30 cellular contexts compared by ENCODE assay signal in the genomic region with DNA sequence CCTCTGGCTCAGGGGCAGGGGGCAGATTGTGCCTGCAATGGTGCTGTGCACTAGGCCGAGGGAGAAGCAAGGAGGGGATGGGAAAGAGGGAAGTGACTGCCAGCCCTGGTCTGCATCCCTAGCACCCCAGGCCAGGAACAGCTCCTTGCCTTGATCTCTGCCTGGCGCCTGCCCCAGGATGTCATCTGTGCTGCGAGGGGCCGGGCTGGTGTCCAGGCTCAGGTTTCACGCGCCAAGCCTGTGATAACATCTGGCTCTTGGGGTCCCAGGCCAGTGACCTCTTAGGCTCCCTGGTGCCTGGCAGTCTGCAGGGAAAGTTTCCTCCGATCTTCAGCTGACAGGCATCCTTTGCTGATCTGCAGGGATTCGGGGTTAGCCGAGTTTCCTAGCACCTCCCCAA.
DNase-seq lines count a peak whose midpoint lies in the region; ATAC-seq, FAIRE-seq and TF ChIP-seq lines count a peak whose summit lies in the region.
"Had no signal": no experiment of that assay in that cellular context is flagged by ENCODE, and none has a peak within 500 bp of the region (broad histone marks: within the 10 kb centered on the region; RNA-seq: fewer than 3 reads in every experiment).

No MANE protein-coding gene starts in this region.

- H3K4me1 ChIP-seq in BLaER1 treated with 17β-estradiol and CSF1 and Interleukin-3, amounts not matched to agents 10 nM and 100 nM = peaks cover 0 to 24% (median 19%) of the 10 kb centered on the region in 10 experiments; a peak in 16 of 20 replicates
- H3K4me1 ChIP-seq in HEK293 (ENCODE audit: control insufficient read depth, insufficient read depth, low read length) (no peaks in the 10 kb centered on the region), GM12878 (ENCODE audit: control insufficient read depth, insufficient read depth, low read length) (no peaks in the 10 kb centered on the region)
- H3K4me1 ChIP-seq: esophagus muscularis mucosa, foreskin keratinocyte, transverse colon had no signal

- no peak overlapping the region for H2AFZ ChIP-seq in GM12878 (ENCODE audit: control insufficient read depth, low read depth, low read length)
- H2AFZ ChIP-seq: GM23248 had no signal

- no peak for DNase-seq in GM12878 (ENCODE audit: low read depth, low spot score)
- peak; percentile 85 for DNase-seq in left kidney (ENCODE audit: low read depth, low spot score)
- no peak for DNase-seq in dedifferentiated amniotic fluid mesenchymal stem cell (ENCODE audit: extremely low spot score)
- no peak for DNase-seq in head of caudate nucleus
- DNase-seq in GM13977 (ENCODE audit: low spot score) = no peak
- DNase-seq: activated CD4-positive, alpha-beta memory T cell treated with anti-CD3 and anti-CD28 coated beads, Interleukin-2, amount 10 ng/mL, durations not matched to agents 7 days and 5 days; activated CD8-positive, alpha-beta memory T cell treated with anti-CD3 and anti-CD28 coated beads, Interleukin-2, amount 50 U/mL, for 4 hours; activated naive CD4-positive, alpha-beta T cell; activated naive CD8-positive, alpha-beta T cell treated with anti-CD3 and anti-CD28 coated beads, Interleukin-2, amount 50 U/mL, for 24 hours; AML-193; caudate nucleus; cortex of kidney; DMS53; foreskin keratinocyte; GM23248; NCI-H1417; NCI-H2029 treated with DMSO at 0.1 percent for 48 hours; NCI-H524 treated with DMSO at 0.1 percent for 48 hours; posterior cingulate gyrus; right lobe of liver; stimulated activated CD4-positive, alpha-beta T cell treated with anti-CD3 and anti-CD28 coated beads, Interleukin-12 subunit alpha, Interleukin-12 subunit beta, amount 100 ng/mL, for 4 hours; stimulated activated CD4-positive, alpha-beta T cell treated with anti-CD3 and anti-CD28 coated beads, Interleukin-4, amount 100 ng/mL, for 1 hour; transverse colon had no signal

- WGBS in GM12878 (ENCODE audit: insufficient coverage, insufficient replicate concordance, low lambda C conversion rate, missing lambda C conversion rate) = 37% methylated on average over 9 of the region's 9 CpGs

- TF ChIP-seq POLR2A in GM12878 (IDR thresholded peaks at IDR 0.05; ENCODE audit: low read depth, low read length) = no peak

- in situ Hi-C loops in GM12878 (cut with MboI) (no loop called here), GM13977 (cut with MboI; ENCODE audit: low pct_unique_long_range_greater_than_20kb, low sequenced_read_pairs, unreplicated experiment) (no loop called here)

- H3K36me3 ChIP-seq in BLaER1 treated with 17β-estradiol and CSF1 and Interleukin-3, amounts not matched to agents 10 nM and 100 nM = no peaks in the 10 kb centered on the region
- H3K36me3 ChIP-seq in HEK293 (ENCODE audit: control insufficient read depth in 2 of 2, insufficient read depth in 1 of 2, low read length in 2 of 2) = no peaks in the 10 kb centered on the region
- no peaks in the 10 kb centered on the region for H3K36me3 ChIP-seq in GM12878 (ENCODE audit: control insufficient read depth in 2 of 2, insufficient read depth in 2 of 2, low read length in 1 of 2)
- H3K36me3 ChIP-seq: esophagus muscularis mucosa, right lobe of liver, transverse colon had no signal

- TF ChIP-seq CTCF in HEK293 (tag by site-specific recombination; IDR thresholded peaks at IDR 0.05) (no peak), GM12878 (IDR thresholded peaks at IDR 0.05 in 2 of 3, conservative IDR thresholded peaks at IDR 0.05 in 1 of 3; ENCODE audit: control insufficient read depth in 2 of 3, extremely low read depth in 1 of 3, insufficient read depth in 1 of 3, low read depth in 3 of 3, low read length in 3 of 3) (no peak), GM13977 (IDR thresholded peaks at IDR 0.05; ENCODE audit: extremely low read depth, insufficient read depth, missing control alignments) (no peak)

- H3K27ac ChIP-seq in BLaER1 treated with 17β-estradiol and CSF1 and Interleukin-3, amounts not matched to agents 10 nM and 100 nM = no peak overlapping the region
- H3K27ac ChIP-seq in HEK293 (ENCODE audit: extremely low read depth, low read depth, low read length) = no peak overlapping the region
- H3K27ac ChIP-seq in GM12878 (ENCODE audit: control insufficient read depth, insufficient read depth) = no peak overlapping the region
- H3K27ac ChIP-seq: esophagus muscularis mucosa, foreskin keratinocyte, GM23248, KMS-11, right lobe of liver, transverse colon had no signal

- H3K9me3 ChIP-seq in BLaER1 treated with 17β-estradiol and CSF1 and Interleukin-3, amounts not matched to agents 10 nM and 100 nM (replicated peaks in 1 of 11) = peaks cover 0 to 4% (median 0%) of the 10 kb centered on the region in 11 experiments; a peak in 1 of 22 replicates
- no peaks in the 10 kb centered on the region for H3K9me3 ChIP-seq in HEK293 (ENCODE audit: control insufficient read depth, insufficient read depth, low read depth, low read length)
- H3K9me3 ChIP-seq in GM12878 (replicated peaks; ENCODE audit: control insufficient read depth, insufficient read depth, low read length) = no peaks in the 10 kb centered on the region
- H3K9me3 ChIP-seq: esophagus muscularis mucosa, right lobe of liver, transverse colon had no signal

- RAD21 ChIA-PET in GM12878 (lab: Charles Lee; ENCODE audit: unreplicated experiment) = no interaction called here

- H3K27me3 ChIP-seq in BLaER1 treated with 17β-estradiol and CSF1 and Interleukin-3, amounts not matched to agents 10 nM and 100 nM = no peaks in the 10 kb centered on the region
- H3K27me3 ChIP-seq in GM12878 (replicated peaks in 1 of 2; ENCODE audit: control insufficient read depth in 2 of 2, insufficient read depth in 2 of 2, low read length in 1 of 2) = no peaks in the 10 kb centered on the region
- H3K27me3 ChIP-seq: foreskin keratinocyte, right lobe of liver, transverse colon had no signal

- H3K4me3 ChIP-seq in BLaER1 treated with 17β-estradiol and CSF1 and Interleukin-3, amounts not matched to agents 10 nM and 100 nM = no peak overlapping the region
- no peak overlapping the region for H3K4me3 ChIP-seq in HEK293 (ENCODE audit: low read depth, low read length)
- H3K4me3 ChIP-seq in GM12878 = no peak overlapping the region
- H3K4me3 ChIP-seq: esophagus muscularis mucosa, GM23248, right lobe of liver, transverse colon had no signal

- H3K9ac ChIP-seq in BLaER1 treated with 17β-estradiol and CSF1 and Interleukin-3, amounts not matched to agents 10 nM and 100 nM = peak overlapping the region in 1 of 11 experiments; percentile 30; a peak in 1 of 22 replicates
- no peak overlapping the region for H3K9ac ChIP-seq in GM12878 (ENCODE audit: control insufficient read depth, insufficient read depth, low read length)
- H3K9ac ChIP-seq: GM23248, KMS-11 had no signal

- H3K79me2 ChIP-seq in GM12878 (ENCODE audit: control insufficient read depth, insufficient read depth, low read length) = no peaks in the 10 kb centered on the region

- no TSS peak for BruUV-seq in GM12878 (replicated peaks; lab: Mats Ljungman, UMichigan)

- no peak for TF ChIP-seq EP300 in GM12878 (IDR thresholded peaks at IDR 0.05; ENCODE audit: borderline replicate concordance in 1 of 2, control insufficient read depth in 1 of 2, low read depth in 2 of 2, low read length in 2 of 2)

- ATAC-seq in GM12878 = peak; percentile 42
- no peak for ATAC-seq in HG02884 (IDR thresholded peaks at IDR 0.05; ENCODE audit: unreplicated experiment)
- ATAC-seq: activated naive CD8-positive, alpha-beta T cell treated with anti-CD3 and anti-CD28 coated beads, Interleukin-2, amount 50 U/mL, for 24 hours; foreskin keratinocyte; left lobe of liver had no signal

- CTCF ChIA-PET in HEK293 (lab: Yijun Ruan, JAX) = interaction anchor here (0.6 kb wide), 1 partner anchor 412 kb away, joined by 4 read pairs; no protein-coding TSS in a partner anchor
- CTCF ChIA-PET in GM12878 (lab: Yijun Ruan, JAX) = interaction anchor here (1.1 kb wide), 1 partner anchor 111 kb away, joined by 3 read pairs; no protein-coding TSS in a partner anchor

- SMC1A ChIA-PET in GM12878 (lab: Charles Lee; ENCODE audit: uncharacterized antibody, unreplicated experiment) = interaction anchor here (0.8 kb wide), 2 partner anchors 15 to 49 kb away, joined by 3 read pairs; no protein-coding TSS in a partner anchor

- H4K20me1 ChIP-seq in BLaER1 treated with 17β-estradiol and CSF1 and Interleukin-3, amounts not matched to agents 10 nM and 100 nM = no peaks in the 10 kb centered on the region
- no peaks in the 10 kb centered on the region for H4K20me1 ChIP-seq in GM12878 (ENCODE audit: control insufficient read depth, insufficient read depth)

- no peak for FAIRE-seq in GM12878 (lab: Jason Lieb, UNC)
- FAIRE-seq: HTR-8/SVneo had no signal

- no peak for TF ChIP-seq RAD21 in GM12878 (IDR thresholded peaks at IDR 0.05; ENCODE audit: insufficient read depth, low read depth, low read length)

- POLR2A ChIA-PET in HEK293 (lab: Yijun Ruan, JAX) = no interaction called here
- POLR2A ChIA-PET in GM12878 (lab: Charles Lee) = no interaction called here

- intact Hi-C loops in GM12878 (cut with micrococcal nuclease; ENCODE audit: unreplicated experiment) = no loop called here
- intact Hi-C loops in head of caudate nucleus (cut with DNase I) = no loop called here

- peak overlapping the region in 9 of 11 experiments; percentile 20 to 85 (median 67); a peak in 17 of 22 replicates for H3K4me2 ChIP-seq in BLaER1 treated with 17β-estradiol and CSF1 and Interleukin-3, amounts not matched to agents 10 nM and 100 nM
- no peak overlapping the region for H3K4me2 ChIP-seq in GM12878 (ENCODE audit: control insufficient read depth, insufficient read depth)
- H3K4me2 ChIP-seq: KMS-11 had no signal

TF ChIP-seq in HEK293, 187 proteins besides CTCF, POLR2A, EP300 and RAD21 (continues in another document):
- TF ChIP-seq ZNF623 (tag by site-specific recombination; IDR thresholded peaks at IDR 0.05) (no peak), ZNF792 (tag by site-specific recombination; IDR thresholded peaks at IDR 0.05) (no peak), ZNF747 (tag by site-specific recombination; IDR thresholded peaks at IDR 0.05) (no peak), TCF7L2 (IDR thresholded peaks at IDR 0.05; ENCODE audit: borderline replicate concordance, low read depth, low read length) (peak; percentile 35; the same call in 1 of the 2 replicates)

TF ChIP-seq in GM12878, 131 proteins besides CTCF, POLR2A, EP300 and RAD21 (continues in another document):
- no peak for TF ChIP-seq SIN3A (IDR thresholded peaks at IDR 0.05; ENCODE audit: low read depth, low read length)
- TF ChIP-seq STAT1 (conservative IDR thresholded peaks at IDR 0.05) = no peak
